In genomic region chr7:116978006-116978405, GRCh38 we compare ENCODE assay signal across 1 cellular context.
TF ChIP-seq lines count a peak whose summit lies in the region.

No MANE protein-coding gene starts in this region.

TF ChIP-seq in IMR-90, 13 proteins besides CTCF, POLR2A, EP300 and RAD21 (continued from another document):
- no peak for TF ChIP-seq ELK1 (IDR thresholded peaks at IDR 0.05; ENCODE audit: borderline replicate concordance, low read depth, low read length)
- TF ChIP-seq CEBPB (IDR thresholded peaks at IDR 0.05; ENCODE audit: low read depth, low read length), result no peak
- TF ChIP-seq CHD1 (IDR thresholded peaks at IDR 0.05; ENCODE audit: low read depth, low read length), result no peak
- TF ChIP-seq SMC3 (IDR thresholded peaks at IDR 0.05; ENCODE audit: low read depth, low read length), result no peak
- TF ChIP-seq MAZ (IDR thresholded peaks at IDR 0.05; ENCODE audit: borderline replicate concordance, low read depth, low read length), result no peak
- TF ChIP-seq RFX5 (IDR thresholded peaks at IDR 0.05; ENCODE audit: low read depth, low read length), result no peak
- no peak for TF ChIP-seq NFE2L2 (IDR thresholded peaks at IDR 0.05; ENCODE audit: low read depth, low read length)
- TF ChIP-seq FOS (IDR thresholded peaks at IDR 0.05; ENCODE audit: low read depth, low read length), result no peak
- TF ChIP-seq MAFK (IDR thresholded peaks at IDR 0.05; ENCODE audit: low read depth, low read length), result no peak
- TF ChIP-seq RCOR1 (IDR thresholded peaks at IDR 0.05; ENCODE audit: insufficient replicate concordance, low read length), result no peak
TF ChIP-seq in IMR-90: peak in this region for 0.
